In the genomic region with DNA sequence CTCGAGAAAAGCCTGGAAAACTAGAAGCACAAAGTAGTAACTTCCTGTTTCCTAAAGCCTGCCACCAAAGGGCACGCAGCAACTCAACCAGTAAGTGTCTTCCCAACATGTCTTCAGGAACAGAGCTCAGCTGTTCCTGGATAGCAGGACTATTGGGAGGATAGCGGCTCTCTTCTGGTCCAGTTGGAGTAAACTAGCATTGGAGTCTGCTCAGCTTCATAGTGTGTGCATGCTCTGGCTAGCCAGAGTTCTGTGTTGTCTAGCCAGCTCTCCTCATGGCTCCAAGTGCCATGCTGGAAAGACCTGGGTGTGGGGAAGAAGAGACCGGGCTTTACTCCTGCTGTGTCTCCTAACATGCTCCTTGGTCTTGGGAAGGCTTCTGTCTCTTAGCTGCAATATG, we compare ENCODE assay signal across 3 cellular contexts.
TF ChIP-seq lines count a peak whose summit lies in the region.

No MANE protein-coding gene starts in this region.

TF ChIP-seq in GM23338, 12 proteins besides CTCF, POLR2A, EP300 and RAD21:
- no peak for TF ChIP-seq JUNB (IDR thresholded peaks at IDR 0.05; ENCODE audit: unreplicated experiment)

TF ChIP-seq in IMR-90, 13 proteins besides CTCF, POLR2A, EP300 and RAD21:
- TF ChIP-seq, protein P1, sequence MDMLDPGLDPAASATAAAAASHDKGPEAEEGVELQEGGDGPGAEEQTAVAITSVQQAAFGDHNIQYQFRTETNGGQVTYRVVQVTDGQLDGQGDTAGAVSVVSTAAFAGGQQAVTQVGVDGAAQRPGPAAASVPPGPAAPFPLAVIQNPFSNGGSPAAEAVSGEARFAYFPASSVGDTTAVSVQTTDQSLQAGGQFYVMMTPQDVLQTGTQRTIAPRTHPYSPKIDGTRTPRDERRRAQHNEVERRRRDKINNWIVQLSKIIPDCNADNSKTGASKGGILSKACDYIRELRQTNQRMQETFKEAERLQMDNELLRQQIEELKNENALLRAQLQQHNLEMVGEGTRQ (IDR thresholded peaks at IDR 0.05; ENCODE audit: low read depth, low read length) = no peak
- TF ChIP-seq MAFK (IDR thresholded peaks at IDR 0.05; ENCODE audit: low read depth, low read length) (no peak), SMC3 (IDR thresholded peaks at IDR 0.05; ENCODE audit: low read depth, low read length) (no peak), RCOR1 (IDR thresholded peaks at IDR 0.05; ENCODE audit: insufficient replicate concordance, low read length) (no peak), BHLHE40 (IDR thresholded peaks at IDR 0.05; ENCODE audit: low read depth, low read length) (no peak), CEBPB (IDR thresholded peaks at IDR 0.05; ENCODE audit: low read depth, low read length) (no peak), RFX5 (IDR thresholded peaks at IDR 0.05; ENCODE audit: low read depth, low read length) (no peak), NFE2L2 (IDR thresholded peaks at IDR 0.05; ENCODE audit: low read depth, low read length) (no peak), MAZ (IDR thresholded peaks at IDR 0.05; ENCODE audit: borderline replicate concordance, low read depth, low read length) (no peak), FOS (IDR thresholded peaks at IDR 0.05; ENCODE audit: low read depth, low read length) (no peak), MXI1 (IDR thresholded peaks at IDR 0.05; ENCODE audit: borderline replicate concordance, low read depth, low read length) (no peak)
TF ChIP-seq in IMR-90: peak in this region for 0.

TF ChIP-seq in H1, 55 proteins besides CTCF, POLR2A, EP300 and RAD21:
- TF ChIP-seq SP1 (IDR thresholded peaks at IDR 0.05; ENCODE audit: low read depth, low read length) (no peak), RNF2 (IDR thresholded peaks at IDR 0.05; ENCODE audit: borderline replicate concordance, low read depth, low read length, missing control alignments, poor library complexity, severe bottlenecking) (no peak), YY1 (IDR thresholded peaks at IDR 0.05; ENCODE audit: low read depth, low read length) (no peak), FOSL1 (IDR thresholded peaks at IDR 0.05; ENCODE audit: insufficient read depth, low read depth, low read length) (no peak), TAF7 (optimal IDR thresholded peaks at IDR 0.05; ENCODE audit: borderline replicate concordance, low read depth, low read length) (no peak), ZNF274 (IDR thresholded peaks at IDR 0.05; ENCODE audit: borderline replicate concordance, extremely low read depth, low read length) (no peak), SP2 (IDR thresholded peaks at IDR 0.05; ENCODE audit: low read length) (no peak), HDAC2 (IDR thresholded peaks at IDR 0.05; ENCODE audit: borderline replicate concordance in 1 of 2, low read depth in 2 of 2, low read length in 2 of 2) (no peak), RBBP5 (IDR thresholded peaks at IDR 0.05; ENCODE audit: borderline replicate concordance, low read depth, low read length) (no peak), KDM1A (IDR thresholded peaks at IDR 0.05; ENCODE audit: borderline replicate concordance, low read length) (no peak), SP4 (IDR thresholded peaks at IDR 0.05; ENCODE audit: low read length) (no peak), GTF2F1 (IDR thresholded peaks at IDR 0.05; ENCODE audit: borderline replicate concordance, low read depth, low read length) (no peak), HDAC6 (IDR thresholded peaks at IDR 0.05; ENCODE audit: low read depth, low read length) (no peak), EGR1 (IDR thresholded peaks at IDR 0.05; ENCODE audit: borderline replicate concordance, low read depth, low read length) (no peak), SIX5 (IDR thresholded peaks at IDR 0.05; ENCODE audit: low read depth, low read length) (no peak), JUN (IDR thresholded peaks at IDR 0.05; ENCODE audit: low read depth, low read length) (no peak)
- TF ChIP-seq, protein P2, sequence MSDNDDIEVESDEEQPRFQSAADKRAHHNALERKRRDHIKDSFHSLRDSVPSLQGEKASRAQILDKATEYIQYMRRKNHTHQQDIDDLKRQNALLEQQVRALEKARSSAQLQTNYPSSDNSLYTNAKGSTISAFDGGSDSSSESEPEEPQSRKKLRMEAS (IDR thresholded peaks at IDR 0.05) = no peak
- TF ChIP-seq, protein P3, sequence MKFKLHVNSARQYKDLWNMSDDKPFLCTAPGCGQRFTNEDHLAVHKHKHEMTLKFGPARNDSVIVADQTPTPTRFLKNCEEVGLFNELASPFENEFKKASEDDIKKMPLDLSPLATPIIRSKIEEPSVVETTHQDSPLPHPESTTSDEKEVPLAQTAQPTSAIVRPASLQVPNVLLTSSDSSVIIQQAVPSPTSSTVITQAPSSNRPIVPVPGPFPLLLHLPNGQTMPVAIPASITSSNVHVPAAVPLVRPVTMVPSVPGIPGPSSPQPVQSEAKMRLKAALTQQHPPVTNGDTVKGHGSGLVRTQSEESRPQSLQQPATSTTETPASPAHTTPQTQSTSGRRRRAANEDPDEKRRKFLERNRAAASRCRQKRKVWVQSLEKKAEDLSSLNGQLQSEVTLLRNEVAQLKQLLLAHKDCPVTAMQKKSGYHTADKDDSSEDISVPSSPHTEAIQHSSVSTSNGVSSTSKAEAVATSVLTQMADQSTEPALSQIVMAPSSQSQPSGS (IDR thresholded peaks at IDR 0.05; ENCODE audit: low read length) = no peak
TF ChIP-seq in H1: peak in this region for 0.
